16 cellular contexts compared by ENCODE assay signal in genomic region chr1:175797576-175797975, GRCh38. TPM values are rescaled to one million over a fixed set of nuclear protein-coding genes. Genes with fewer than 3 reads are reported as not detected.
DNase-seq lines count a peak whose midpoint lies in the region; ATAC-seq and TF ChIP-seq lines count a peak whose summit lies in the region.
"Had no signal": no experiment of that assay in that cellular context is flagged by ENCODE, and none has a peak within 500 bp of the region (broad histone marks: within the 10 kb centered on the region; RNA-seq: fewer than 3 reads in every experiment).

No MANE protein-coding gene starts in this region.

- H3K4ac ChIP-seq in H9 (ENCODE audit: low read depth, low read length), result no peak overlapping the region

- peaks cover 10 to 13% of the 10 kb centered on the region in 2 experiments for H3K4me1 Mint-ChIP-seq in H9
- peaks cover 19% of the 10 kb centered on the region for H3K4me1 Mint-ChIP-seq in endodermal cell
- H3K4me1 Mint-ChIP-seq: CD4-positive, alpha-beta memory T cell had no signal

- H3K4me3 Mint-ChIP-seq in H9 (no peak overlapping the region), endodermal cell (no peak overlapping the region)
- H3K4me3 Mint-ChIP-seq: CD4-positive, alpha-beta memory T cell had no signal

- TF ChIP-seq CTCF in H9 (conservative IDR thresholded peaks at IDR 0.05) (no peak), endodermal cell (conservative IDR thresholded peaks at IDR 0.05) (no peak)

- H3K9me3 ChIP-seq in H9 (ENCODE audit: control insufficient read depth, low read depth, low read length), result no peaks in the 10 kb centered on the region
- H3K9me3 ChIP-seq in endodermal cell (ENCODE audit: control insufficient read depth, low read length), result no peaks in the 10 kb centered on the region

- ATAC-seq in activated CD4-positive, CD25-positive, alpha-beta regulatory T cell treated with anti-CD3 and anti-CD28 coated beads, Interleukin-2, amount 50 U/mL, for 24 hours, result no peak
- ATAC-seq: GM12878 had no signal

- no peaks in the 10 kb centered on the region for H3K9me3 Mint-ChIP-seq in H9
- H3K9me3 Mint-ChIP-seq in endodermal cell, result no peaks in the 10 kb centered on the region

- no peaks in the 10 kb centered on the region for H3K79me1 ChIP-seq in H9 (ENCODE audit: insufficient read depth, low read depth, low read length, poor library complexity, severe bottlenecking)

- no peak overlapping the region for H2AK5ac ChIP-seq in H9 (ENCODE audit: insufficient read length, low read length)

- H4K20me1 ChIP-seq in H9 (ENCODE audit: control insufficient read depth, insufficient read depth, insufficient read length), result no peaks in the 10 kb centered on the region

- H4K91ac ChIP-seq in H9 (ENCODE audit: insufficient read length, low read depth, low read length), result no peak overlapping the region

- no peaks in the 10 kb centered on the region for H3K36me3 ChIP-seq in endodermal cell (ENCODE audit: control insufficient read depth, insufficient read depth, low read length)

- in situ Hi-C loops in G401 (cut with HindIII; ENCODE audit: low sequenced_read_pairs), result no loop called here

- H3K56ac ChIP-seq in H9 (ENCODE audit: insufficient read length, low read depth, low read length), result no peak overlapping the region

- no peak overlapping the region for H3K4me3 ChIP-seq in endodermal cell (ENCODE audit: low read length)
- H3K4me3 ChIP-seq: GM12878 had no signal

- H3K4me2 ChIP-seq in H9 (ENCODE audit: insufficient read depth, insufficient read length, low read length), result no peak overlapping the region

- no peak overlapping the region for H3K14ac ChIP-seq in H9 (ENCODE audit: insufficient read depth, low read length)

- H2BK120ac ChIP-seq in H9 (ENCODE audit: low read depth, low read length, poor library complexity, severe bottlenecking), result no peak overlapping the region

- H2BK15ac ChIP-seq in H9 (ENCODE audit: low read depth, low read length), result no peak overlapping the region

- H3K27me3 ChIP-seq in H9 (ENCODE audit: insufficient read depth, low read length) (no peaks in the 10 kb centered on the region), endodermal cell (ENCODE audit: control insufficient read depth, insufficient read depth, low read length, poor library complexity, severe bottlenecking) (no peaks in the 10 kb centered on the region)

- DNase-seq in H9 (peak; percentile 49), endodermal cell (peak; percentile 82), iPS-NIHi7 (ENCODE audit: extremely low spot score) (peak; percentile 78), G401 (ENCODE audit: low spot score) (no peak), AML-193 (lab: John Stamatoyannopoulos, UW) (no peak)
- DNase-seq: ACHN; CD4-positive, alpha-beta memory T cell; DMS153; DMS79; KG1 had no signal

- no peak overlapping the region for H3K9ac ChIP-seq in H9 (ENCODE audit: extremely low read depth, insufficient read length, low read length)
- no peak overlapping the region for H3K9ac ChIP-seq in endodermal cell (ENCODE audit: extremely low read depth, low read length, poor library complexity, severe bottlenecking)

- no peak overlapping the region for H2AFZ ChIP-seq in H9 (ENCODE audit: low read length)

- H2BK5ac ChIP-seq in H9 (ENCODE audit: insufficient read length, low read length), result no peak overlapping the region

- H2BK20ac ChIP-seq in H9 (ENCODE audit: low read depth, low read length, poor library complexity, severe bottlenecking), result no peak overlapping the region

- H3K36me3 Mint-ChIP-seq in H9 (ENCODE audit: insufficient read depth in 1 of 3, low read depth in 3 of 3) (no peaks in the 10 kb centered on the region), endodermal cell (ENCODE audit: low read depth) (no peaks in the 10 kb centered on the region)
- H3K36me3 Mint-ChIP-seq: CD4-positive, alpha-beta memory T cell had no signal

- H3K27ac ChIP-seq in H9 (ENCODE audit: insufficient read length, low read depth, low read length) (no peak overlapping the region), endodermal cell (ENCODE audit: low read depth, low read length) (no peak overlapping the region)
- H3K27ac ChIP-seq: C4-2B had no signal

- H3K23me2 ChIP-seq in H9 (ENCODE audit: insufficient read length, low read depth, low read length, poor library complexity, severe bottlenecking), result no peaks in the 10 kb centered on the region

- H3K27me3 Mint-ChIP-seq in H9 (ENCODE audit: low read depth) (peaks cover 25% of the 10 kb centered on the region), endodermal cell (ENCODE audit: insufficient read depth) (no peaks in the 10 kb centered on the region)

- no peak overlapping the region for H3T11ph ChIP-seq in H9 (ENCODE audit: low read length)

- H3K4me1 ChIP-seq in H9 (ENCODE audit: insufficient read depth, low read length) (no peaks in the 10 kb centered on the region), endodermal cell (ENCODE audit: control insufficient read depth, insufficient read depth, low read length) (peaks cover 8% of the 10 kb centered on the region)

- H4K5ac ChIP-seq in H9 (ENCODE audit: insufficient read length, low read depth, low read length), result no peak overlapping the region

- no peak overlapping the region for H3K23ac ChIP-seq in H9 (ENCODE audit: insufficient read length, low read depth, low read length)

- H3K27ac Mint-ChIP-seq in H9 (no peak overlapping the region), endodermal cell (peak overlapping the region; percentile 31)
- H3K27ac Mint-ChIP-seq: CD4-positive, alpha-beta memory T cell had no signal

- H2BK12ac ChIP-seq in H9 (ENCODE audit: insufficient read length, low read depth, low read length), result no peak overlapping the region

- no peak overlapping the region for H4K8ac ChIP-seq in H9 (replicated peaks; ENCODE audit: insufficient read length, low read depth, low read length)

- H3K79me2 ChIP-seq in H9 (ENCODE audit: insufficient read depth, low read length), result no peaks in the 10 kb centered on the region

- no peak overlapping the region for H3K18ac ChIP-seq in H9 (ENCODE audit: insufficient read length, low read depth, low read length)

RNA-seq across cellular contexts. Expression of gene TNR, which starts 54.2 kb away (rescaled TPM):
- total RNA-seq in H9 (2021) (0.02 TPM in 1 of 2 replicates, not detected in the other), endodermal cell (1 to 10 TPM in 1 of 2 donors, under 1 TPM in 1; 0.62 to 3.2 TPM)
- 0.04 TPM for polyA plus RNA-seq in endodermal cell (2013, experiment 1 of 2)
- 0.08 TPM for polyA plus RNA-seq in endodermal cell (2013, experiment 2 of 2)
- not detected in 2 replicates for total RNA-seq in G401 (2014; rRNA removed; shearing (Covaris generic))
- total RNA-seq: CD4-positive, alpha-beta memory T cell; Daoy; HT-29 had no signal
- polyA plus RNA-seq: BJ; CD4-positive, alpha-beta memory T cell had no signal

Comparison
In these comparisons a context has a peak if more than half of its experiments do, and no peak if none do; other contexts are left out.
1. DNase-seq: peak in H9 (single experiment), endodermal cell (single experiment) and iPS-NIHi7 (single experiment); none in G401 (single experiment) and AML-193 (0 of 2).